ENCODE assay signal across 1 cellular context in genomic region chr7:86846494-86847190, GRCh38.
TF ChIP-seq lines count a peak whose summit lies in the region.

No MANE protein-coding gene starts in this region.

TF ChIP-seq in HepG2, 621 proteins besides CTCF, POLR2A, EP300 and RAD21 (continued from another document and continues in another):
- TF ChIP-seq GLI4 (CRISPR knock-in tag; IDR thresholded peaks at IDR 0.05; ENCODE audit: borderline replicate concordance): no peak
- TF ChIP-seq ZNF616 (CRISPR knock-in tag; IDR thresholded peaks at IDR 0.05; ENCODE audit: low read depth): no peak
- TF ChIP-seq SKI (IDR thresholded peaks at IDR 0.05; ENCODE audit: partially characterized antibody): peak; percentile 89
- TF ChIP-seq GABPA (IDR thresholded peaks at IDR 0.05; ENCODE audit: low read depth, low read length): no peak
- TF ChIP-seq GABPA (CRISPR knock-in tag; IDR thresholded peaks at IDR 0.05; ENCODE audit: low read depth): peak; percentile 47; the same call in 1 of the 2 replicates
- no peak for TF ChIP-seq ARID2 (CRISPR knock-in tag; IDR thresholded peaks at IDR 0.05; ENCODE audit: borderline replicate concordance)
- TF ChIP-seq ZNF274 (CRISPR knock-in tag; IDR thresholded peaks at IDR 0.05): no peak
- TF ChIP-seq NCOA5 (CRISPR knock-in tag; IDR thresholded peaks at IDR 0.05): no peak
- TF ChIP-seq PREB (CRISPR knock-in tag; IDR thresholded peaks at IDR 0.05): no peak
- peak; percentile 92 for TF ChIP-seq TBX3 (IDR thresholded peaks at IDR 0.05; ENCODE audit: borderline replicate concordance)
- TF ChIP-seq ATAD3A (CRISPR knock-in tag; IDR thresholded peaks at IDR 0.05): no peak
- no peak for TF ChIP-seq NFE2L2 (IDR thresholded peaks at IDR 0.05; ENCODE audit: low read length)
- no peak for TF ChIP-seq PAWR (CRISPR knock-in tag; IDR thresholded peaks at IDR 0.05; ENCODE audit: borderline replicate concordance)
- TF ChIP-seq ZNF615 (CRISPR knock-in tag; IDR thresholded peaks at IDR 0.05; ENCODE audit: borderline replicate concordance): no peak
- TF ChIP-seq, protein P1, sequence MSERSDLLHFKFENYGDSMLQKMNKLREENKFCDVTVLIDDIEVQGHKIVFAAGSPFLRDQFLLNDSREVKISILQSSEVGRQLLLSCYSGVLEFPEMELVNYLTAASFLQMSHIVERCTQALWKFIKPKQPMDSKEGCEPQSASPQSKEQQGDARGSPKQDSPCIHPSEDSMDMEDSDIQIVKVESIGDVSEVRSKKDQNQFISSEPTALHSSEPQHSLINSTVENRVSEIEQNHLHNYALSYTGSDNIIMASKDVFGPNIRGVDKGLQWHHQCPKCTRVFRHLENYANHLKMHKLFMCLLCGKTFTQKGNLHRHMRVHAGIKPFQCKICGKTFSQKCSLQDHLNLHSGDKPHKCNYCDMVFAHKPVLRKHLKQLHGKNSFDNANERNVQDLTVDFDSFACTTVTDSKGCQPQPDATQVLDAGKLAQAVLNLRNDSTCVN (CRISPR knock-in tag; IDR thresholded peaks at IDR 0.05; ENCODE audit: borderline replicate concordance): peak; percentile 90
- TF ChIP-seq MATR3 (CRISPR knock-in tag; IDR thresholded peaks at IDR 0.05): no peak
- no peak for TF ChIP-seq ZNF234 (CRISPR knock-in tag; conservative IDR thresholded peaks at IDR 0.05)
- peak; percentile 51; the same call in 1 of the 2 replicates for TF ChIP-seq HOXA3 (CRISPR knock-in tag; IDR thresholded peaks at IDR 0.05)
- no peak for TF ChIP-seq ZNF879 (CRISPR knock-in tag; IDR thresholded peaks at IDR 0.05)
- no peak for TF ChIP-seq BATF2 (CRISPR knock-in tag; IDR thresholded peaks at IDR 0.05)
- TF ChIP-seq ZNF652 (CRISPR knock-in tag; IDR thresholded peaks at IDR 0.05; ENCODE audit: borderline replicate concordance, low read depth): peak; percentile 60; the same call in 1 of the 2 replicates
- TF ChIP-seq ZBED4 (CRISPR knock-in tag; IDR thresholded peaks at IDR 0.05; ENCODE audit: borderline replicate concordance): peak; percentile 30; the same call in 1 of the 2 replicates
- TF ChIP-seq KMT2A (CRISPR knock-in tag; IDR thresholded peaks at IDR 0.05): no peak
- TF ChIP-seq PTBP1 (IDR thresholded peaks at IDR 0.05; ENCODE audit: low read depth, low read length, poor library complexity, severe bottlenecking): no peak
- peak; percentile 84 for TF ChIP-seq ZNF878 (CRISPR knock-in tag; IDR thresholded peaks at IDR 0.05)
- peak; percentile 65; the same call in 1 of the 2 replicates for TF ChIP-seq TRIM24 (CRISPR knock-in tag; IDR thresholded peaks at IDR 0.05)
- TF ChIP-seq ZNF282 (IDR thresholded peaks at IDR 0.05; ENCODE audit: partially characterized antibody): no peak
- no peak for TF ChIP-seq NAIF1 (CRISPR knock-in tag; IDR thresholded peaks at IDR 0.05; ENCODE audit: borderline replicate concordance)
- TF ChIP-seq HNF4G (IDR thresholded peaks at IDR 0.05; ENCODE audit: borderline replicate concordance, low read depth, low read length): peak; percentile 92
- TF ChIP-seq HNF4G (CRISPR knock-in tag; IDR thresholded peaks at IDR 0.05; ENCODE audit: borderline replicate concordance, low read depth): peak; percentile 85; the same call in 1 of the 2 replicates
- TF ChIP-seq GATAD1 (CRISPR knock-in tag; IDR thresholded peaks at IDR 0.05): 0 out of 2 replicates have a peak, but pooled peaks have one; percentile 42
- no peak for TF ChIP-seq TP53 (CRISPR knock-in tag; conservative IDR thresholded peaks at IDR 0.05)
- no peak for TF ChIP-seq SMYD3 (CRISPR knock-in tag; IDR thresholded peaks at IDR 0.05)
- TF ChIP-seq DPF2 (CRISPR knock-in tag; IDR thresholded peaks at IDR 0.05; ENCODE audit: borderline replicate concordance, low read depth): peak; percentile 88
- TF ChIP-seq CEBPB (IDR thresholded peaks at IDR 0.05; ENCODE audit: borderline replicate concordance, low read depth, low read length): peak; percentile 90
- no peak for TF ChIP-seq ZNF563 (CRISPR knock-in tag; IDR thresholded peaks at IDR 0.05)
- no peak for TF ChIP-seq ZNF562 (CRISPR knock-in tag; IDR thresholded peaks at IDR 0.05; ENCODE audit: borderline replicate concordance)
- no peak for TF ChIP-seq RARG (CRISPR knock-in tag; IDR thresholded peaks at IDR 0.05; ENCODE audit: low read depth)
- no peak; the same call in 1 of the 2 replicates for TF ChIP-seq ZNF788 (CRISPR knock-in tag; IDR thresholded peaks at IDR 0.05; ENCODE audit: borderline replicate concordance)
- TF ChIP-seq, protein P2, sequence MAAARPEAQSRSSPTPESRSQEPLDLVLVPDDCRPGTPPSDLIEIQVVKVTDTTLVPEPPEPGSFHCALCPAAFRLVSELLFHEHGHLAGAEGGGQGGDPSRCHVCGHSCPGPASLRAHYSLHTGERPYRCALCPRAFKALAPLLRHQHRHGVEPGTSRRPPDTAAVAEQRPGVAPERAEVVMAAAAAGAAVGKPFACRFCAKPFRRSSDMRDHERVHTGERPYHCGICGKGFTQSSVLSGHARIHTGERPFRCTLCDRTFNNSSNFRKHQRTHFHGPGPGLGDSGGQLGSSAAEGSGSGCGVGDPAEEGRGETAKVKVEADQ (CRISPR knock-in tag; IDR thresholded peaks at IDR 0.05; ENCODE audit: borderline replicate concordance): no peak
- no peak for TF ChIP-seq GRHL1 (CRISPR knock-in tag; conservative IDR thresholded peaks at IDR 0.05)
- TF ChIP-seq ZNF773 (CRISPR knock-in tag; IDR thresholded peaks at IDR 0.05; ENCODE audit: borderline replicate concordance): no peak
- no peak for TF ChIP-seq ZNF572 (CRISPR knock-in tag; IDR thresholded peaks at IDR 0.05)
- peak; percentile 52; the same call in 1 of the 2 replicates for TF ChIP-seq ZFP1 (CRISPR knock-in tag; IDR thresholded peaks at IDR 0.05)
- no peak for TF ChIP-seq TBP (CRISPR knock-in tag; IDR thresholded peaks at IDR 0.05)
- no peak for TF ChIP-seq TAF15 (IDR thresholded peaks at IDR 0.05; ENCODE audit: low read depth, low read length, poor library complexity, severe bottlenecking)
- TF ChIP-seq CBFB (CRISPR knock-in tag; IDR thresholded peaks at IDR 0.05): peak; percentile 43; the same call in 1 of the 2 replicates
- no peak for TF ChIP-seq ZNF674 (CRISPR knock-in tag; IDR thresholded peaks at IDR 0.05; ENCODE audit: low read depth)
- TF ChIP-seq ETS1 (CRISPR knock-in tag; IDR thresholded peaks at IDR 0.05): no peak
- TF ChIP-seq SP5 (CRISPR knock-in tag; IDR thresholded peaks at IDR 0.05; ENCODE audit: borderline replicate concordance, low read depth): no peak
- no peak for TF ChIP-seq SIN3A (IDR thresholded peaks at IDR 0.05; ENCODE audit: borderline replicate concordance, low read depth, low read length)
- peak; percentile 74 for TF ChIP-seq TARDBP (CRISPR knock-in tag; IDR thresholded peaks at IDR 0.05)
- TF ChIP-seq, protein P3, sequence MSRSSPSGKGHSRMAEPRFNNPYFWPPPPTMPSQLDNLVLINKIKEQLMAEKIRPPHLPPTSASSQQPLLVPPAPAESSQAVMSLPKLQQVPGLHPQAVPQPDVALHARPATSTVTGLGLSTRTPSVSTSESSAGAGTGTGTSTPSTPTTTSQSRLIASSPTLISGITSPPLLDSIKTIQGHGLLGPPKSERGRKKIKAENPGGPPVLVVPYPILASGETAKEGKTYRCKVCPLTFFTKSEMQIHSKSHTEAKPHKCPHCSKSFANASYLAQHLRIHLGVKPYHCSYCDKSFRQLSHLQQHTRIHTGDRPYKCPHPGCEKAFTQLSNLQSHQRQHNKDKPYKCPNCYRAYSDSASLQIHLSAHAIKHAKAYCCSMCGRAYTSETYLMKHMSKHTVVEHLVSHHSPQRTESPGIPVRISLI (CRISPR knock-in tag; IDR thresholded peaks at IDR 0.05; ENCODE audit: borderline replicate concordance): no peak
- peak; percentile 50; the same call in 1 of the 2 replicates for TF ChIP-seq ZNF766 (CRISPR knock-in tag; IDR thresholded peaks at IDR 0.05; ENCODE audit: borderline replicate concordance)
- TF ChIP-seq, protein P4, sequence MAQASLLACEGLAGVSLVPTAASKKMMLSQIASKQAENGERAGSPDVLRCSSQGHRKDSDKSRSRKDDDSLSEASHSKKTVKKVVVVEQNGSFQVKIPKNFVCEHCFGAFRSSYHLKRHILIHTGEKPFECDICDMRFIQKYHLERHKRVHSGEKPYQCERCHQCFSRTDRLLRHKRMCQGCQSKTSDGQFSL (CRISPR knock-in tag; IDR thresholded peaks at IDR 0.05): no peak
- no peak for TF ChIP-seq ZNF768 (CRISPR knock-in tag; IDR thresholded peaks at IDR 0.05)
- peak; percentile 93 for TF ChIP-seq ZNF331 (CRISPR knock-in tag; IDR thresholded peaks at IDR 0.05)
- TF ChIP-seq ZNF34 (CRISPR knock-in tag; IDR thresholded peaks at IDR 0.05; ENCODE audit: borderline replicate concordance): no peak
- TF ChIP-seq YEATS2 (CRISPR knock-in tag; IDR thresholded peaks at IDR 0.05; ENCODE audit: borderline replicate concordance): peak; percentile 50; the same call in 1 of the 2 replicates
- peak; percentile 99 for TF ChIP-seq FOSL2 (CRISPR knock-in tag; IDR thresholded peaks at IDR 0.05)
